Comparison of ENCODE assay signal across 21 cellular contexts in genomic region chr5:58246521-58246944, GRCh38.
DNase-seq lines count a peak whose midpoint lies in the region; ATAC-seq and TF ChIP-seq lines count a peak whose summit lies in the region.
"Had no signal": no experiment of that assay in that cellular context is flagged by ENCODE, and none has a peak within 500 bp of the region (broad histone marks: within the 10 kb centered on the region; RNA-seq: fewer than 3 reads in every experiment).

No MANE protein-coding gene starts in this region.

- CTCF ChIA-PET in CD4-positive, alpha-beta memory T cell (lab: Charles Lee; ENCODE audit: partially characterized antibody): no interaction called here

- no peaks in the 10 kb centered on the region for H3K36me3 ChIP-seq in mesenchymal stem cell (ENCODE audit: control insufficient read depth in 1 of 2, insufficient read depth in 2 of 2, low read depth in 1 of 2, low read length in 2 of 2)
- H3K36me3 ChIP-seq in CD4-positive, alpha-beta memory T cell (ENCODE audit: insufficient read depth, low read length): no peaks in the 10 kb centered on the region
- no peaks in the 10 kb centered on the region for H3K36me3 ChIP-seq in ascending aorta
- H3K36me3 ChIP-seq in uterus: no peaks in the 10 kb centered on the region
- H3K36me3 ChIP-seq: brain microvascular endothelial cell, SJCRH30 had no signal

- H2BK5ac ChIP-seq in mesenchymal stem cell (ENCODE audit: low read depth, low read length, poor library complexity, severe bottlenecking): no peak overlapping the region

- H3K4me3 Mint-ChIP-seq in HFFc6: peak overlapping the region; percentile 0; the same call in 1 of the 2 replicates
- no peak overlapping the region for H3K4me3 Mint-ChIP-seq in CD4-positive, alpha-beta memory T cell
- H3K4me3 Mint-ChIP-seq: activated naive CD8-positive, alpha-beta T cell; B cell; dendritic cell treated with granulocyte-macrophage colony-stimulating factor and Interleukin-4, amounts not matched to agents 40 ng/mL and 50 ng/mL, for 4 days; neural crest cell had no signal

- no peak overlapping the region for H3K27ac ChIP-seq in mesenchymal stem cell (ENCODE audit: low read length, poor library complexity, severe bottlenecking)
- no peak overlapping the region for H3K27ac ChIP-seq in CD4-positive, alpha-beta memory T cell (ENCODE audit: low read depth, low read length)
- H3K27ac ChIP-seq in ascending aorta: no peak overlapping the region
- H3K27ac ChIP-seq in uterus: peak overlapping the region in 1 of 2 donors; percentile 36
- H3K27ac ChIP-seq: brain microvascular endothelial cell, epithelial cell of prostate, SJCRH30 had no signal

- H3K4me1 ChIP-seq in mesenchymal stem cell (ENCODE audit: control insufficient read depth, insufficient read depth, low read depth, low read length) (no peaks in the 10 kb centered on the region), ascending aorta (peaks cover 0 to 10% of the 10 kb centered on the region in 2 donors), uterus (no peaks in the 10 kb centered on the region)
- H3K4me1 ChIP-seq in CD4-positive, alpha-beta memory T cell (ENCODE audit: insufficient read depth, low read length): no peaks in the 10 kb centered on the region
- H3K4me1 ChIP-seq: SJCRH30 had no signal

- no peak overlapping the region for H4K91ac ChIP-seq in mesenchymal stem cell (ENCODE audit: low read length)

- intact Hi-C loops in CD4-positive, alpha-beta memory T cell (cut with micrococcal nuclease): no loop called here
- intact Hi-C loops in ascending aorta (cut with DNase I): no loop called here
- intact Hi-C loops in uterus (cut with DNase I; ENCODE audit: low total_unique reads): no loop called here

- no peaks in the 10 kb centered on the region for H3K9me3 ChIP-seq in mesenchymal stem cell (ENCODE audit: control insufficient read depth, low read length)
- H3K9me3 ChIP-seq in CD4-positive, alpha-beta memory T cell (ENCODE audit: control insufficient read depth in 1 of 2, low read length in 2 of 2): no peaks in the 10 kb centered on the region
- no peaks in the 10 kb centered on the region for H3K9me3 ChIP-seq in ascending aorta
- no peaks in the 10 kb centered on the region for H3K9me3 ChIP-seq in uterus
- H3K9me3 ChIP-seq: mucosa of descending colon, SJCRH30 had no signal

- H2AK5ac ChIP-seq in mesenchymal stem cell (ENCODE audit: low read length, severe bottlenecking): no peak overlapping the region

- no peak overlapping the region for H3K9ac ChIP-seq in mesenchymal stem cell (ENCODE audit: low read length)

- no peak for TF ChIP-seq POLR2A in uterus (IDR thresholded peaks at IDR 0.05)

- no peak overlapping the region for H2BK15ac ChIP-seq in mesenchymal stem cell (ENCODE audit: low read depth, poor library complexity, severe bottlenecking)

- peak overlapping the region in 1 of 2 experiments; percentile 83 for H2BK12ac ChIP-seq in mesenchymal stem cell (ENCODE audit: low read length in 2 of 2)

- no peak overlapping the region for H3K14ac ChIP-seq in mesenchymal stem cell (ENCODE audit: low read length in 2 of 2)

- peaks cover 39% of the 10 kb centered on the region for H3K4me1 Mint-ChIP-seq in HFFc6 (ENCODE audit: low read depth)
- no peaks in the 10 kb centered on the region for H3K4me1 Mint-ChIP-seq in CD4-positive, alpha-beta memory T cell
- H3K4me1 Mint-ChIP-seq: B cell had no signal

- no peak overlapping the region for H3K4me2 ChIP-seq in mesenchymal stem cell (ENCODE audit: low read length, poor library complexity, severe bottlenecking)

- peak; percentile 21 for DNase-seq in AG10803 (ENCODE audit: low read depth)
- DNase-seq in HFFc6: no peak
- peak; percentile 53 for DNase-seq in mesenchymal stem cell
- no peak for DNase-seq in CD4-positive, alpha-beta memory T cell
- DNase-seq in ascending aorta (ENCODE audit: low spot score in 2 of 2): no peak
- DNase-seq in uterus: no peak
- DNase-seq: activated CD4-positive, CD25-positive, alpha-beta regulatory T cell; brain microvascular endothelial cell; COR-L47; mucosa of descending colon; NCI-H1105 treated with DMSO at 0.1 percent for 48 hours; NCI-H2107; NCI-H526 treated with DMSO at 0.1 percent for 48 hours; SJCRH30 had no signal

- H3K18ac ChIP-seq in mesenchymal stem cell (ENCODE audit: low read depth in 1 of 2, low read length in 2 of 2): no peak overlapping the region

- H3K27me3 Mint-ChIP-seq in HFFc6 (ENCODE audit: insufficient read depth): no peaks in the 10 kb centered on the region
- peaks cover 0 to 5% of the 10 kb centered on the region in 2 donors for H3K27me3 Mint-ChIP-seq in CD4-positive, alpha-beta memory T cell
- H3K27me3 Mint-ChIP-seq: dendritic cell treated with granulocyte-macrophage colony-stimulating factor and Interleukin-4, amounts not matched to agents 40 ng/mL and 50 ng/mL, for 4 days had no signal

- no peaks in the 10 kb centered on the region for H3K9me3 Mint-ChIP-seq in HFFc6
- no peaks in the 10 kb centered on the region for H3K9me3 Mint-ChIP-seq in CD4-positive, alpha-beta memory T cell
- H3K9me3 Mint-ChIP-seq: neural crest cell had no signal

- peak overlapping the region; percentile 14 for H3K27ac Mint-ChIP-seq in HFFc6
- H3K27ac Mint-ChIP-seq in CD4-positive, alpha-beta memory T cell: no peak overlapping the region
- H3K27ac Mint-ChIP-seq: activated naive CD8-positive, alpha-beta T cell; B cell; dendritic cell treated with granulocyte-macrophage colony-stimulating factor and Interleukin-4, amounts not matched to agents 40 ng/mL and 50 ng/mL, for 4 days had no signal

- H2BK120ac ChIP-seq in mesenchymal stem cell (ENCODE audit: low read depth, low read length): no peak overlapping the region

- H3K4me3 ChIP-seq in AG10803 (ENCODE audit: low read length): no peak overlapping the region
- H3K4me3 ChIP-seq in mesenchymal stem cell (ENCODE audit: insufficient read depth in 1 of 2, low read depth in 1 of 2, low read length in 2 of 2): no peak overlapping the region
- no peak overlapping the region for H3K4me3 ChIP-seq in CD4-positive, alpha-beta memory T cell (ENCODE audit: low read length in 2 of 2)
- H3K4me3 ChIP-seq in ascending aorta: no peak overlapping the region
- no peak overlapping the region for H3K4me3 ChIP-seq in uterus
- H3K4me3 ChIP-seq: mucosa of descending colon, SJCRH30 had no signal

- ATAC-seq in SK-N-SH treated with all-trans-retinoic acid at 6 μM for 48 hours (peak; percentile 79), HG03469 (IDR thresholded peaks at IDR 0.05; ENCODE audit: unreplicated experiment) (no peak)
- ATAC-seq: mucosa of descending colon had no signal

- H4K8ac ChIP-seq in mesenchymal stem cell (ENCODE audit: low read length): no peak overlapping the region

- 0% methylated on average over 3 of the region's 3 CpGs for WGBS in mesenchymal stem cell

- no peak overlapping the region for H3K23ac ChIP-seq in mesenchymal stem cell (ENCODE audit: low read length in 2 of 2)

- no peak overlapping the region for H2AFZ ChIP-seq in mesenchymal stem cell (ENCODE audit: low read depth, low read length)

- H3K27me3 ChIP-seq in mesenchymal stem cell (ENCODE audit: control insufficient read depth in 1 of 2, insufficient read depth in 1 of 2, low read length in 2 of 2) (no peaks in the 10 kb centered on the region), ascending aorta (no peaks in the 10 kb centered on the region), uterus (no peaks in the 10 kb centered on the region)
- peaks cover 6% of the 10 kb centered on the region for H3K27me3 ChIP-seq in CD4-positive, alpha-beta memory T cell (ENCODE audit: insufficient read depth, low read length)
- H3K27me3 ChIP-seq: brain microvascular endothelial cell, SJCRH30 had no signal

- no peak for TF ChIP-seq CTCF in AG10803 (conservative IDR thresholded peaks at IDR 0.05; ENCODE audit: low read length)
- TF ChIP-seq CTCF in HFFc6 (IDR thresholded peaks at IDR 0.05): no peak
- no peak for TF ChIP-seq CTCF in ascending aorta (IDR thresholded peaks at IDR 0.05)
- TF ChIP-seq CTCF in uterus (IDR thresholded peaks at IDR 0.05): no peak

- no peaks in the 10 kb centered on the region for H3K79me1 ChIP-seq in mesenchymal stem cell (replicated peaks; ENCODE audit: low read length, poor library complexity, severe bottlenecking)

- H3K36me3 Mint-ChIP-seq in HFFc6 (ENCODE audit: low read depth): no peaks in the 10 kb centered on the region
- H3K36me3 Mint-ChIP-seq in CD4-positive, alpha-beta memory T cell: no peaks in the 10 kb centered on the region
- H3K36me3 Mint-ChIP-seq: activated naive CD8-positive, alpha-beta T cell had no signal

- POLR2A ChIA-PET in CD4-positive, alpha-beta memory T cell (lab: Charles Lee; ENCODE audit: partially characterized antibody): no interaction called here

- no peak overlapping the region for H3K4ac ChIP-seq in mesenchymal stem cell (ENCODE audit: low read depth in 1 of 2, low read length in 2 of 2)

TF ChIP-seq in SK-N-SH treated with all-trans-retinoic acid at 6 μM for 48 hours, 23 proteins besides CTCF, POLR2A, EP300 and RAD21 (continues in another document):
- TF ChIP-seq ISL1 (CRISPR knock-in tag; IDR thresholded peaks at IDR 0.05) (no peak), POU6F1 (CRISPR knock-in tag; IDR thresholded peaks at IDR 0.05; ENCODE audit: borderline replicate concordance, low read depth) (no peak), ARNTL (CRISPR knock-in tag; IDR thresholded peaks at IDR 0.05; ENCODE audit: borderline replicate concordance, low read depth) (no peak), TCF4 (CRISPR knock-in tag; IDR thresholded peaks at IDR 0.05; ENCODE audit: borderline replicate concordance) (no peak), CSDC2 (CRISPR knock-in tag; IDR thresholded peaks at IDR 0.05) (no peak)

Comparison
In these comparisons a context has a peak if more than half of its experiments do, and no peak if none do; other contexts are left out.
1. DNase-seq: peak in AG10803 (single experiment) and mesenchymal stem cell (single experiment); none in HFFc6 (single experiment), CD4-positive, alpha-beta memory T cell (0 of 5), ascending aorta (0 of 2) and uterus (0 of 2).